ENCODE assay signal across 1 cellular context in the genomic region with DNA sequence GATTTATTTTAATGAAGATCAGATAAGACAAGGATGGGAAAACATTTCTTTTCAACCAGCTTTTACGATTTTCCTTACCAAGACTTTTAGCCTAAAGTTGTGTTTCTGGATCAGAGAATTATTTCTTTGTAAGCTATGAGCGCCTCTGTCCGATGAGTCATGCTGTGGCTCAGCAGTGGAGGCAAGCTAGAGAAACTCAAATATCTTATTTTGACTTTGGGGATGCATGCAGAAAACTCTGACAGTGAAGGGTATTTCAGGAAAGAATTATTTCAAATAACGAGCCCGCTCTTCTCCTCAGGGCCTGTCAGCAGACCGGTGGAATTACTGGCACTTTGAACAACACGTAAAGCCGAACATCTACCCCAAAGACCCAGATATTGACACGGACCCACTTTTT.
TF ChIP-seq lines count a peak whose summit lies in the region.

No MANE protein-coding gene starts in this region.

TF ChIP-seq in SK-N-SH, 30 proteins besides CTCF, POLR2A, EP300 and RAD21 (continued from another document):
- TF ChIP-seq NFIC (IDR thresholded peaks at IDR 0.05; ENCODE audit: borderline replicate concordance): no peak
- TF ChIP-seq EZH2phosphoT487 (IDR thresholded peaks at IDR 0.05; ENCODE audit: borderline replicate concordance, low read depth): no peak
- TF ChIP-seq, protein P1, sequence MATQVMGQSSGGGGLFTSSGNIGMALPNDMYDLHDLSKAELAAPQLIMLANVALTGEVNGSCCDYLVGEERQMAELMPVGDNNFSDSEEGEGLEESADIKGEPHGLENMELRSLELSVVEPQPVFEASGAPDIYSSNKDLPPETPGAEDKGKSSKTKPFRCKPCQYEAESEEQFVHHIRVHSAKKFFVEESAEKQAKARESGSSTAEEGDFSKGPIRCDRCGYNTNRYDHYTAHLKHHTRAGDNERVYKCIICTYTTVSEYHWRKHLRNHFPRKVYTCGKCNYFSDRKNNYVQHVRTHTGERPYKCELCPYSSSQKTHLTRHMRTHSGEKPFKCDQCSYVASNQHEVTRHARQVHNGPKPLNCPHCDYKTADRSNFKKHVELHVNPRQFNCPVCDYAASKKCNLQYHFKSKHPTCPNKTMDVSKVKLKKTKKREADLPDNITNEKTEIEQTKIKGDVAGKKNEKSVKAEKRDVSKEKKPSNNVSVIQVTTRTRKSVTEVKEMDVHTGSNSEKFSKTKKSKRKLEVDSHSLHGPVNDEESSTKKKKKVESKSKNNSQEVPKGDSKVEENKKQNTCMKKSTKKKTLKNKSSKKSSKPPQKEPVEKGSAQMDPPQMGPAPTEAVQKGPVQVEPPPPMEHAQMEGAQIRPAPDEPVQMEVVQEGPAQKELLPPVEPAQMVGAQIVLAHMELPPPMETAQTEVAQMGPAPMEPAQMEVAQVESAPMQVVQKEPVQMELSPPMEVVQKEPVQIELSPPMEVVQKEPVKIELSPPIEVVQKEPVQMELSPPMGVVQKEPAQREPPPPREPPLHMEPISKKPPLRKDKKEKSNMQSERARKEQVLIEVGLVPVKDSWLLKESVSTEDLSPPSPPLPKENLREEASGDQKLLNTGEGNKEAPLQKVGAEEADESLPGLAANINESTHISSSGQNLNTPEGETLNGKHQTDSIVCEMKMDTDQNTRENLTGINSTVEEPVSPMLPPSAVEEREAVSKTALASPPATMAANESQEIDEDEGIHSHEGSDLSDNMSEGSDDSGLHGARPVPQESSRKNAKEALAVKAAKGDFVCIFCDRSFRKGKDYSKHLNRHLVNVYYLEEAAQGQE (IDR thresholded peaks at IDR 0.05; ENCODE audit: low read depth, low read length): no peak
- no peak for TF ChIP-seq IRF3 (IDR thresholded peaks at IDR 0.05; ENCODE audit: low read depth, low read length)
- no peak for TF ChIP-seq TCF12 (IDR thresholded peaks at IDR 0.05)
